Comparison of ENCODE assay signal across 1 cellular context in the genomic region with DNA sequence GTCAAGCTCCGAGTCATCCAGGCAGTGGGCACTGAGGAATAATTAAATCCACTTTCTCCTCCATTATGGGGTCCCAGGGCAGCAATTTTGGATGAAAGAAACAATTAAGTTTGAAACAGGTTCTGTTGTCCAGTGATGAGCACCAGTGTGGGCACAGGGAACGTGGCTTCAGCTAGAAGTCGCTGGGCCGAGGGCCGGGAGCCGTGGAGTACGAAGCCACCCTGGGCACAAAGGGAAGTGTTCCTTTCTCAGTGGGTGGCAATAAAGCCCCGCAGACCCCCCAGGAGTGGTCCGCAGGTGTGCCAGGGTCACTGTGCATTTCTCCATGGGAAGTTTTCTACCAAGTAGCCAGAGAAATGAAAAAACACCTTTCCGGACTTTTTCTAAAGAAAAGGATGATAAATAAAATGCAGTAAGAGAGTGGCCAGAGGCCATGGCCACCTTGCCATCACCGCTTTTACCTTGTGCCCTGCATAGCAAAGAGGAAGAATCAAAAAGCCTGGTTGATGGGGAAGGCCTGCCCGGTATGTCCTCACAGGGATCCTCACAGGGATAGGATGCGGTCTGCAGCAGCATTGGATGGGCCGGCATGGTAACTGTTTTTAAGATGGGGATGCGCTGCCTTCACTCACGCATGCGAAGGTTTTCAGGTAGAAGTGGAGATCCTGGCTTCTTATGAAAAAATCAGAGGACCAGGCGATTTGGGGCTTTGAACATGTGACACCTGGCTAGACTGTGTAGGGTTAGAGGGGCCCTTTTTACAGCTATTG.
TF ChIP-seq lines count a peak whose summit lies in the region.

No MANE protein-coding gene starts in this region.

TF ChIP-seq in H1, 55 proteins besides CTCF, POLR2A, EP300 and RAD21:
- TF ChIP-seq GABPA (IDR thresholded peaks at IDR 0.05; ENCODE audit: borderline replicate concordance, insufficient read depth, low read length) (no peak), RNF2 (IDR thresholded peaks at IDR 0.05; ENCODE audit: borderline replicate concordance, low read depth, low read length, missing control alignments, poor library complexity, severe bottlenecking) (no peak), PHF8 (conservative IDR thresholded peaks at IDR 0.05; ENCODE audit: low read depth, low read length) (no peak), CREB1 (IDR thresholded peaks at IDR 0.05) (no peak), BCL11A (IDR thresholded peaks at IDR 0.05; ENCODE audit: low read depth in 2 of 2, low read length in 2 of 2) (no peak), TEAD4 (IDR thresholded peaks at IDR 0.05; ENCODE audit: low read depth, low read length) (no peak), BRCA1 (IDR thresholded peaks at IDR 0.05; ENCODE audit: low read depth, low read length) (no peak), SP4 (IDR thresholded peaks at IDR 0.05; ENCODE audit: low read length) (no peak), SIRT6 (IDR thresholded peaks at IDR 0.05; ENCODE audit: low read length) (no peak), RBBP5 (IDR thresholded peaks at IDR 0.05; ENCODE audit: borderline replicate concordance, low read depth, low read length) (no peak), KDM5A (IDR thresholded peaks at IDR 0.05; ENCODE audit: low read length) (no peak), CBX8 (IDR thresholded peaks at IDR 0.05; ENCODE audit: borderline replicate concordance, low read depth, low read length) (no peak), SP2 (IDR thresholded peaks at IDR 0.05; ENCODE audit: low read length) (no peak), KDM1A (IDR thresholded peaks at IDR 0.05; ENCODE audit: borderline replicate concordance, low read length) (no peak), POLR2AphosphoS5 (IDR thresholded peaks at IDR 0.05; ENCODE audit: low read depth, low read length) (no peak), E2F6 (IDR thresholded peaks at IDR 0.05) (no peak), MAFK (IDR thresholded peaks at IDR 0.05; ENCODE audit: low read depth, low read length) (no peak)
- TF ChIP-seq, protein P1, sequence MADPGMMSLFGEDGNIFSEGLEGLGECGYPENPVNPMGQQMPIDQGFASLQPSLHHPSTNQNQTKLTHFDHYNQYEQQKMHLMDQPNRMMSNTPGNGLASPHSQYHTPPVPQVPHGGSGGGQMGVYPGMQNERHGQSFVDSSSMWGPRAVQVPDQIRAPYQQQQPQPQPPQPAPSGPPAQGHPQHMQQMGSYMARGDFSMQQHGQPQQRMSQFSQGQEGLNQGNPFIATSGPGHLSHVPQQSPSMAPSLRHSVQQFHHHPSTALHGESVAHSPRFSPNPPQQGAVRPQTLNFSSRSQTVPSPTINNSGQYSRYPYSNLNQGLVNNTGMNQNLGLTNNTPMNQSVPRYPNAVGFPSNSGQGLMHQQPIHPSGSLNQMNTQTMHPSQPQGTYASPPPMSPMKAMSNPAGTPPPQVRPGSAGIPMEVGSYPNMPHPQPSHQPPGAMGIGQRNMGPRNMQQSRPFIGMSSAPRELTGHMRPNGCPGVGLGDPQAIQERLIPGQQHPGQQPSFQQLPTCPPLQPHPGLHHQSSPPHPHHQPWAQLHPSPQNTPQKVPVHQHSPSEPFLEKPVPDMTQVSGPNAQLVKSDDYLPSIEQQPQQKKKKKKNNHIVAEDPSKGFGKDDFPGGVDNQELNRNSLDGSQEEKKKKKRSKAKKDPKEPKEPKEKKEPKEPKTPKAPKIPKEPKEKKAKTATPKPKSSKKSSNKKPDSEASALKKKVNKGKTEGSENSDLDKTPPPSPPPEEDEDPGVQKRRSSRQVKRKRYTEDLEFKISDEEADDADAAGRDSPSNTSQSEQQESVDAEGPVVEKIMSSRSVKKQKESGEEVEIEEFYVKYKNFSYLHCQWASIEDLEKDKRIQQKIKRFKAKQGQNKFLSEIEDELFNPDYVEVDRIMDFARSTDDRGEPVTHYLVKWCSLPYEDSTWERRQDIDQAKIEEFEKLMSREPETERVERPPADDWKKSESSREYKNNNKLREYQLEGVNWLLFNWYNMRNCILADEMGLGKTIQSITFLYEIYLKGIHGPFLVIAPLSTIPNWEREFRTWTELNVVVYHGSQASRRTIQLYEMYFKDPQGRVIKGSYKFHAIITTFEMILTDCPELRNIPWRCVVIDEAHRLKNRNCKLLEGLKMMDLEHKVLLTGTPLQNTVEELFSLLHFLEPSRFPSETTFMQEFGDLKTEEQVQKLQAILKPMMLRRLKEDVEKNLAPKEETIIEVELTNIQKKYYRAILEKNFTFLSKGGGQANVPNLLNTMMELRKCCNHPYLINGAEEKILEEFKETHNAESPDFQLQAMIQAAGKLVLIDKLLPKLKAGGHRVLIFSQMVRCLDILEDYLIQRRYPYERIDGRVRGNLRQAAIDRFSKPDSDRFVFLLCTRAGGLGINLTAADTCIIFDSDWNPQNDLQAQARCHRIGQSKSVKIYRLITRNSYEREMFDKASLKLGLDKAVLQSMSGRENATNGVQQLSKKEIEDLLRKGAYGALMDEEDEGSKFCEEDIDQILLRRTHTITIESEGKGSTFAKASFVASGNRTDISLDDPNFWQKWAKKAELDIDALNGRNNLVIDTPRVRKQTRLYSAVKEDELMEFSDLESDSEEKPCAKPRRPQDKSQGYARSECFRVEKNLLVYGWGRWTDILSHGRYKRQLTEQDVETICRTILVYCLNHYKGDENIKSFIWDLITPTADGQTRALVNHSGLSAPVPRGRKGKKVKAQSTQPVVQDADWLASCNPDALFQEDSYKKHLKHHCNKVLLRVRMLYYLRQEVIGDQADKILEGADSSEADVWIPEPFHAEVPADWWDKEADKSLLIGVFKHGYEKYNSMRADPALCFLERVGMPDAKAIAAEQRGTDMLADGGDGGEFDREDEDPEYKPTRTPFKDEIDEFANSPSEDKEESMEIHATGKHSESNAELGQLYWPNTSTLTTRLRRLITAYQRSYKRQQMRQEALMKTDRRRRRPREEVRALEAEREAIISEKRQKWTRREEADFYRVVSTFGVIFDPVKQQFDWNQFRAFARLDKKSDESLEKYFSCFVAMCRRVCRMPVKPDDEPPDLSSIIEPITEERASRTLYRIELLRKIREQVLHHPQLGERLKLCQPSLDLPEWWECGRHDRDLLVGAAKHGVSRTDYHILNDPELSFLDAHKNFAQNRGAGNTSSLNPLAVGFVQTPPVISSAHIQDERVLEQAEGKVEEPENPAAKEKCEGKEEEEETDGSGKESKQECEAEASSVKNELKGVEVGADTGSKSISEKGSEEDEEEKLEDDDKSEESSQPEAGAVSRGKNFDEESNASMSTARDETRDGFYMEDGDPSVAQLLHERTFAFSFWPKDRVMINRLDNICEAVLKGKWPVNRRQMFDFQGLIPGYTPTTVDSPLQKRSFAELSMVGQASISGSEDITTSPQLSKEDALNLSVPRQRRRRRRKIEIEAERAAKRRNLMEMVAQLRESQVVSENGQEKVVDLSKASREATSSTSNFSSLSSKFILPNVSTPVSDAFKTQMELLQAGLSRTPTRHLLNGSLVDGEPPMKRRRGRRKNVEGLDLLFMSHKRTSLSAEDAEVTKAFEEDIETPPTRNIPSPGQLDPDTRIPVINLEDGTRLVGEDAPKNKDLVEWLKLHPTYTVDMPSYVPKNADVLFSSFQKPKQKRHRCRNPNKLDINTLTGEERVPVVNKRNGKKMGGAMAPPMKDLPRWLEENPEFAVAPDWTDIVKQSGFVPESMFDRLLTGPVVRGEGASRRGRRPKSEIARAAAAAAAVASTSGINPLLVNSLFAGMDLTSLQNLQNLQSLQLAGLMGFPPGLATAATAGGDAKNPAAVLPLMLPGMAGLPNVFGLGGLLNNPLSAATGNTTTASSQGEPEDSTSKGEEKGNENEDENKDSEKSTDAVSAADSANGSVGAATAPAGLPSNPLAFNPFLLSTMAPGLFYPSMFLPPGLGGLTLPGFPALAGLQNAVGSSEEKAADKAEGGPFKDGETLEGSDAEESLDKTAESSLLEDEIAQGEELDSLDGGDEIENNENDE (IDR thresholded peaks at IDR 0.05; ENCODE audit: insufficient replicate concordance, low read length), result no peak
